Comparison of ENCODE assay signal across 19 cellular contexts in the genomic region with DNA sequence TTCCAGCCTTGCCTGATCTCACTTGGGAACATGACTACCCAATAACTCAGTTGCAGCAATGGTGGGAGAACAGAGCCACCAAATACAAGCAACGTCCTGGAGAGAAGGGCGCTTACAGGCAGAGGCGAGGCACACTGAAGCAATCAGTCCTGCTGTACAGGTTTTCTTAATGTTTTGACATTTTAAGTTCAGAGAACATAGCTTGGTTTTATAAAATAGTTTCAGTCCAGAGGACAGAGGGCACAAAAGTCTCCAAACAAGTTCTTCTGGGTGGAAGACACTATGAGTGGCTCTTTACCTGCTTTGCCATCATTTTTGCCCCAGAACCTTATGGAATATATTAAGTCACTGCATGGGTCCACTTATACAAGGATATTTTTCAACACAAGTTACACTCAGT.
A peak's percentile ranks its signal among the peaks of the same experiment; 100 is the strongest.
DNase-seq lines count a peak whose midpoint lies in the region; ATAC-seq and TF ChIP-seq lines count a peak whose summit lies in the region.
"Had no signal": no experiment of that assay in that cellular context is flagged by ENCODE, and none has a peak within 500 bp of the region (broad histone marks: within the 10 kb centered on the region; RNA-seq: fewer than 3 reads in every experiment).

No MANE protein-coding gene starts in this region.

- POLR2A ChIA-PET in PC-3 (lab: Charles Lee; ENCODE audit: unreplicated experiment) (interaction anchor here (0.6 kb wide), 1 partner anchor 45 kb away, joined by 3 read pairs; no protein-coding TSS in a partner anchor), T-cell (lab: Charles Lee) (interaction anchor here in 1 of 2 donors (0.6 kb wide), 1 partner anchor 33 kb away, joined by 3 read pairs; no protein-coding TSS in a partner anchor)

- in situ Hi-C loops in transverse colon (cut with MboI; ENCODE audit: low pct_ligation_motif_present in 1 of 4, low pct_unique_long_range_greater_than_20kb in 1 of 4, low sequenced_read_pairs in 3 of 4): no loop called here

- peaks cover 8 to 11% (median 9%) of the 10 kb centered on the region in 3 donors for H3K4me1 Mint-ChIP-seq in T-cell
- H3K4me1 Mint-ChIP-seq: CD14-positive monocyte had no signal

- no peak overlapping the region for H3K4me3 ChIP-seq in PC-3 (ENCODE audit: low read length)
- no peak overlapping the region for H3K4me3 ChIP-seq in esophagus (ENCODE audit: low read depth in 1 of 2, low read length in 2 of 2)
- no peak overlapping the region for H3K4me3 ChIP-seq in muscle layer of colon (ENCODE audit: low read depth in 1 of 2, low read length in 2 of 2)
- no peak overlapping the region for H3K4me3 ChIP-seq in transverse colon
- H3K4me3 ChIP-seq in dorsolateral prefrontal cortex: no peak overlapping the region
- H3K4me3 ChIP-seq: A549, K562, MG63 had no signal

- TF ChIP-seq EP300 in transverse colon (IDR thresholded peaks at IDR 0.05; ENCODE audit: low read depth): no peak

- H3K4me2 ChIP-seq in PC-3 (ENCODE audit: low read length): no peak overlapping the region
- H3K4me2 ChIP-seq: A549 had no signal

- H3K36me3 ChIP-seq in PC-3 (ENCODE audit: low read depth, low read length) (no peaks in the 10 kb centered on the region), esophagus (ENCODE audit: control insufficient read depth in 2 of 2, insufficient read depth in 2 of 2, low read length in 1 of 2) (no peaks in the 10 kb centered on the region), muscle layer of colon (ENCODE audit: insufficient read depth, low read length) (no peaks in the 10 kb centered on the region), transverse colon (no peaks in the 10 kb centered on the region)
- H3K36me3 ChIP-seq: MG63 had no signal

- TF ChIP-seq POLR2A in transverse colon (IDR thresholded peaks at IDR 0.05): no peak

- H3K9me3 ChIP-seq in PC-3 (ENCODE audit: low read length): no peaks in the 10 kb centered on the region
- H3K9me3 ChIP-seq in esophagus (ENCODE audit: control insufficient read depth in 2 of 2, insufficient read depth in 1 of 2, low read depth in 1 of 2, low read length in 1 of 2): no peaks in the 10 kb centered on the region
- H3K9me3 ChIP-seq in muscle layer of colon (ENCODE audit: low read length): no peaks in the 10 kb centered on the region
- no peaks in the 10 kb centered on the region for H3K9me3 ChIP-seq in transverse colon
- H3K9me3 ChIP-seq: A549, MG63 had no signal

- CTCF ChIA-PET in PC-3 (lab: Charles Lee) (no interaction called here), T-cell (lab: Charles Lee) (no interaction called here)

- no TSS peak for BruUV-seq in PC-3 (replicated peaks; lab: Mats Ljungman, UMichigan)

- ATAC-seq in PC-3 (no peak), T-cell (replicated peaks in 1 of 4) (no peak)
- ATAC-seq: A549, K562, Panc1 had no signal

- H3K27ac ChIP-seq in PC-3 (ENCODE audit: low read length): no peak overlapping the region
- peak overlapping the region; percentile 84 to 90 for H3K27ac ChIP-seq in esophagus (ENCODE audit: low read depth in 2 of 2, low read length in 1 of 2)
- peak overlapping the region; percentile 17 for H3K27ac ChIP-seq in muscle layer of colon (ENCODE audit: low read depth, low read length)
- peak overlapping the region in 3 of 4 donors; percentile 15 to 60 (median 44) for H3K27ac ChIP-seq in transverse colon
- no peak overlapping the region for H3K27ac ChIP-seq in dorsolateral prefrontal cortex

- H3K9me3 Mint-ChIP-seq in T-cell: no peaks in the 10 kb centered on the region
- H3K9me3 Mint-ChIP-seq: CD14-positive monocyte had no signal

- TF ChIP-seq CTCF in PC-3 (conservative IDR thresholded peaks at IDR 0.05; ENCODE audit: low read depth, low read length) (no peak), transverse colon (IDR thresholded peaks at IDR 0.05) (no peak), dorsolateral prefrontal cortex (IDR thresholded peaks at IDR 0.05 in 54 of 56, conservative IDR thresholded peaks at IDR 0.05 in 2 of 56; ENCODE audit: low read depth in 1 of 56, partially characterized antibody in 56 of 56) (no peak)

- peaks cover 29 to 36% of the 10 kb centered on the region in 2 donors for H3K27me3 Mint-ChIP-seq in T-cell

- H3K36me3 Mint-ChIP-seq in T-cell: no peaks in the 10 kb centered on the region
- H3K36me3 Mint-ChIP-seq: CD14-positive monocyte had no signal

- no peak overlapping the region for H3K4me3 Mint-ChIP-seq in T-cell
- H3K4me3 Mint-ChIP-seq: B cell, CD14-positive monocyte had no signal

- H3K27ac Mint-ChIP-seq in T-cell: no peak overlapping the region
- H3K27ac Mint-ChIP-seq: B cell, CD14-positive monocyte had no signal

- H3K79me2 ChIP-seq in PC-3 (ENCODE audit: low read length): no peaks in the 10 kb centered on the region

- H3K4me1 ChIP-seq in PC-3 (ENCODE audit: insufficient read depth, low read length) (peaks cover 64% of the 10 kb centered on the region), esophagus (ENCODE audit: control insufficient read depth in 2 of 2, insufficient read depth in 2 of 2, low read length in 1 of 2) (peaks cover 3 to 13% of the 10 kb centered on the region in 2 donors), muscle layer of colon (ENCODE audit: insufficient read depth, low read length) (peaks cover 52% of the 10 kb centered on the region), transverse colon (peaks cover 16 to 64% (median 43%) of the 10 kb centered on the region in 4 donors)

- no peaks in the 10 kb centered on the region for H3F3A ChIP-seq in PC-3 (ENCODE audit: low read length, unreplicated experiment)

- H4K20me1 ChIP-seq in PC-3 (ENCODE audit: low read length): no peaks in the 10 kb centered on the region

- intact Hi-C loops in PC-3 (cut with micrococcal nuclease): loop anchor here (10.0 kb wide), 1 partner anchor 102 kb away; a partner anchor contains a TSS
- intact Hi-C loops in transverse colon (cut with DNase I; ENCODE audit: low total_unique reads): no loop called here
- intact Hi-C loops in dorsolateral prefrontal cortex (cut with DNase I): no loop called here

- 53 to 61% methylated on average over 3 of the region's 3 CpGs for WGBS in esophagus, 2 donors
- WGBS in transverse colon (ENCODE audit: low coverage in 1 of 2), 2 donors: 49 to 57% methylated on average over 3 of the region's 3 CpGs

- H2AFZ ChIP-seq in PC-3 (ENCODE audit: low read length): no peak overlapping the region

- H3K27me3 ChIP-seq in PC-3 (ENCODE audit: low read length) (no peaks in the 10 kb centered on the region), esophagus (ENCODE audit: control insufficient read depth in 1 of 2, insufficient read depth in 2 of 2, low read length in 2 of 2) (no peaks in the 10 kb centered on the region), muscle layer of colon (ENCODE audit: control insufficient read depth in 1 of 2, insufficient read depth in 2 of 2, low read length in 2 of 2) (no peaks in the 10 kb centered on the region), transverse colon (no peaks in the 10 kb centered on the region), dorsolateral prefrontal cortex (peaks cover 0 to 14% (median 0%) of the 10 kb centered on the region in 45 donors)
- H3K27me3 ChIP-seq: MG63 had no signal

- H3K9me2 ChIP-seq in PC-3 (replicated peaks; ENCODE audit: low read length): no peaks in the 10 kb centered on the region

- DNase-seq in PC-3 (peak; percentile 52), transverse colon (no peak), foreskin melanocyte (no peak), dorsolateral prefrontal cortex (no peak), T-cell (no peak), OCI-M1 (lab: John Stamatoyannopoulos, UW) (no peak)
- DNase-seq: DMS53, GDM1, MG63, NCI-H1694 treated with DMSO at 0.1 percent for 48 hours, NCI-H2081 treated with DMSO at 0.1 percent for 48 hours, NCI-H2171 treated with DMSO at 0.1 percent for 48 hours had no signal

- H3K9ac ChIP-seq in PC-3 (ENCODE audit: low read length): no peak overlapping the region
- no peak overlapping the region for H3K9ac ChIP-seq in muscle layer of colon (ENCODE audit: low read length)

Comparison
In these comparisons a context has a peak if more than half of its experiments do, and no peak if none do; other contexts are left out.
1. H3K27ac ChIP-seq: peak in esophagus (2 of 2), muscle layer of colon (single experiment) and transverse colon (3 of 4); none in PC-3 (single experiment) and dorsolateral prefrontal cortex (0 of 59).